ENCODE assay signal across 17 cellular contexts in genomic region chr2:23488584-23488983, GRCh38.
DNase-seq lines count a peak whose midpoint lies in the region; ATAC-seq, FAIRE-seq and TF ChIP-seq lines count a peak whose summit lies in the region.
"Had no signal": no experiment of that assay in that cellular context is flagged by ENCODE, and none has a peak within 500 bp of the region (broad histone marks: within the 10 kb centered on the region; RNA-seq: fewer than 3 reads in every experiment).

No MANE protein-coding gene starts in this region.

- no peaks in the 10 kb centered on the region for H3K36me3 ChIP-seq in left ventricle myocardium inferior
- no peaks in the 10 kb centered on the region for H3K36me3 ChIP-seq in astrocyte (ENCODE audit: insufficient read depth, low read length)
- H3K36me3 ChIP-seq: BLaER1 had no signal

- no peak overlapping the region for H3K4me3 ChIP-seq in left ventricle myocardium inferior
- no peak overlapping the region for H3K4me3 ChIP-seq in astrocyte (ENCODE audit: insufficient read depth, low read depth, low read length)
- H3K4me3 ChIP-seq: BLaER1 had no signal

- H3K27me3 Mint-ChIP-seq in T-helper 1 cell treated with Interleukin-12 subunit alpha and Interleukin-12 subunit beta and Interleukin-4 antibody, amounts not matched to agents 30 μg/mL and 1 μg/mL, for 36 hours (ENCODE audit: low read depth): peaks cover 4% of the 10 kb centered on the region
- peaks cover 92% of the 10 kb centered on the region for H3K27me3 Mint-ChIP-seq in astrocyte (ENCODE audit: low read depth, unreplicated experiment)

- no peak for FAIRE-seq in astrocyte (lab: Jason Lieb, UNC)
- FAIRE-seq: HepG2 had no signal

- H3K36me3 Mint-ChIP-seq in T-helper 1 cell treated with Interleukin-12 subunit alpha and Interleukin-12 subunit beta and Interleukin-4 antibody, amounts not matched to agents 30 μg/mL and 1 μg/mL, for 36 hours (ENCODE audit: low read depth): no peaks in the 10 kb centered on the region
- peaks cover 10% of the 10 kb centered on the region for H3K36me3 Mint-ChIP-seq in astrocyte (ENCODE audit: low read depth, unreplicated experiment)
- H3K36me3 Mint-ChIP-seq: CD8-positive, alpha-beta memory T cell had no signal

- no peak overlapping the region for H3K9ac ChIP-seq in astrocyte (ENCODE audit: low read length)
- H3K9ac ChIP-seq: BLaER1, KMS-11 had no signal

- no peak for DNase-seq in T-helper 1 cell
- peak; percentile 1 for DNase-seq in Right ventricle myocardium superior
- DNase-seq in left ventricle myocardium inferior: no peak
- no peak for DNase-seq in astrocyte (ENCODE audit: low read depth)
- no peak for DNase-seq in RPMI8226
- no peak for DNase-seq in COLO668 (lab: John Stamatoyannopoulos, UW; ENCODE audit: unreplicated experiment)
- no peak for DNase-seq in DMS153 (lab: John Stamatoyannopoulos, UW)
- DNase-seq: 8988T; CD8-positive, alpha-beta memory T cell; NCI-H1105; NCI-H1694 treated with DMSO at 0.1 percent for 48 hours; NCI-H69; NK-92 treated with Interleukin-12 subunit alpha and Interleukin-12 subunit beta, amount 100 ng/mL, for 24 hours had no signal

- peaks cover 55% of the 10 kb centered on the region for H3K4me1 Mint-ChIP-seq in T-helper 1 cell treated with Interleukin-12 subunit alpha and Interleukin-12 subunit beta and Interleukin-4 antibody, amounts not matched to agents 30 μg/mL and 1 μg/mL, for 36 hours (ENCODE audit: low read depth)
- peaks cover 21% of the 10 kb centered on the region for H3K4me1 Mint-ChIP-seq in astrocyte (ENCODE audit: low read depth, unreplicated experiment)

- H3K27me3 ChIP-seq in left ventricle myocardium inferior (ENCODE audit: low read depth) (peaks cover 53% of the 10 kb centered on the region), astrocyte (ENCODE audit: insufficient read depth, low read length) (peaks cover 37% of the 10 kb centered on the region)
- H3K27me3 ChIP-seq: BLaER1 had no signal

- H3K27ac Mint-ChIP-seq in T-helper 1 cell treated with Interleukin-12 subunit alpha and Interleukin-12 subunit beta and Interleukin-4 antibody, amounts not matched to agents 30 μg/mL and 1 μg/mL, for 36 hours: peak overlapping the region; percentile 53
- H3K27ac Mint-ChIP-seq in astrocyte (ENCODE audit: unreplicated experiment): peak overlapping the region; percentile 34
- H3K27ac Mint-ChIP-seq: CD8-positive, alpha-beta memory T cell had no signal

- H3K4me3 Mint-ChIP-seq in T-helper 1 cell treated with Interleukin-12 subunit alpha and Interleukin-12 subunit beta and Interleukin-4 antibody, amounts not matched to agents 30 μg/mL and 1 μg/mL, for 36 hours: peak overlapping the region; percentile 50
- no peak overlapping the region for H3K4me3 Mint-ChIP-seq in astrocyte (ENCODE audit: unreplicated experiment)
- H3K4me3 Mint-ChIP-seq: CD8-positive, alpha-beta memory T cell had no signal

- H3K79me2 ChIP-seq in astrocyte (ENCODE audit: insufficient read depth, low read length): no peaks in the 10 kb centered on the region

- intact Hi-C loops in Right ventricle myocardium superior (cut with DNase I) (no loop called here), left ventricle myocardium inferior (cut with micrococcal nuclease) (no loop called here)

- H3K4me1 ChIP-seq in left ventricle myocardium inferior (peaks cover 3% of the 10 kb centered on the region), astrocyte (ENCODE audit: insufficient read depth, low read length) (no peaks in the 10 kb centered on the region)

- TF ChIP-seq CTCF in left ventricle myocardium inferior (IDR thresholded peaks at IDR 0.05; ENCODE audit: borderline replicate concordance) (no peak), astrocyte (IDR thresholded peaks at IDR 0.05; ENCODE audit: insufficient read depth, low read depth, low read length) (no peak)

- ATAC-seq in Right ventricle myocardium superior (ENCODE audit: poor library complexity): no peak
- ATAC-seq: HepG2 had no signal

- no peak overlapping the region for H2AFZ ChIP-seq in astrocyte (ENCODE audit: low read depth, low read length)

- H3K9me3 ChIP-seq in left ventricle myocardium inferior (replicated peaks): no peaks in the 10 kb centered on the region
- no peaks in the 10 kb centered on the region for H3K9me3 ChIP-seq in astrocyte (ENCODE audit: insufficient read depth, low read depth, low read length)
- H3K9me3 ChIP-seq: BLaER1 had no signal

- H3K4me2 ChIP-seq in astrocyte (ENCODE audit: low read length): no peak overlapping the region
- H3K4me2 ChIP-seq: BLaER1 had no signal

- H3K9me3 Mint-ChIP-seq in T-helper 1 cell treated with Interleukin-12 subunit alpha and Interleukin-12 subunit beta and Interleukin-4 antibody, amounts not matched to agents 30 μg/mL and 1 μg/mL, for 36 hours: no peaks in the 10 kb centered on the region
- H3K9me3 Mint-ChIP-seq in astrocyte (ENCODE audit: unreplicated experiment): peaks cover 5% of the 10 kb centered on the region
- H3K9me3 Mint-ChIP-seq: CD8-positive, alpha-beta memory T cell had no signal

- no peak overlapping the region for H3K27ac ChIP-seq in left ventricle myocardium inferior (replicated peaks)
- no peak overlapping the region for H3K27ac ChIP-seq in astrocyte (ENCODE audit: low read depth, low read length)
- H3K27ac ChIP-seq: BLaER1, KMS-11 had no signal

- H4K20me1 ChIP-seq in astrocyte (ENCODE audit: insufficient read depth, low read length): peaks cover 26% of the 10 kb centered on the region
- H4K20me1 ChIP-seq: BLaER1 had no signal
